7 cellular contexts compared by ENCODE assay signal in the genomic region with DNA sequence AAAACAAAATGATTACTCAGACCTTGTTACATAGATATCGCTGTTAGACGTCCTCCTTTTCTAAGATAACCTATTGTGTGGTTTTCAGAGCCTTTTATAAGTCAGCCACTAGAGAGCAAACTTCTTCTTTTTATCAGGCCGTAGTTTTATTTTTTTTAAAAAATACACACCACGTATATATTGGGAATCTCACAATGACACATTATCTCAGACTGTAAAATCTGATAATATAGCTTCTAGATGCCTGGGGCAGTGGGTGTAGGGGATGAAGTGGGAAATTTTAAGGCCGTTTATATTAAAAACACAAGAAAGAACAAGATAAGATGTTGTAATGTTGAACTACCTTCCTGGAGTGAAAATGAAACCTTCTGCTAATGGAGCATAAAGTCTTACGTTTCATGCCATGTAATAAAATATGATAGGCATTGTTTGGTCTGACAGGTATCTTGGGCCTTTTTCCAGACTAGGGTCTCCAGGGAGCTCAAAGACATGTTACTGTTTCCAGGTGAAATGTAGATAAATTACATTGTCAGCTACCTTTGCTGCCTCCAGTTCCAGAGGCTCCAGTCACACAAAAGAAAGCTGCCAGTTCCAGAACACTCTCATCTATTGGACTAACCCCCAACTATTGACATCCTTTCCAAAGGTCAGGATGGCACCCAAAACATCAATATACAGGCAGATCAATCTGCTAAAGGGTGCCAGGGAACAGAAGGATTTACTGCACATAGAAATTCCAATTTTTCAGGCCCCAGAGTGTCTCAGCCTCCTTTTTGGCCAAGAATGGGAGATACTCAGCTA.
DNase-seq lines count a peak whose midpoint lies in the region; ATAC-seq and TF ChIP-seq lines count a peak whose summit lies in the region.

No MANE protein-coding gene starts in this region.

- no peaks in the 10 kb centered on the region for H3K36me3 Mint-ChIP-seq in nephron (ENCODE audit: low read depth)

- H3K4me2 ChIP-seq in IMR-90 (ENCODE audit: low read depth, low read length), result peak overlapping the region; percentile 100

- H4K8ac ChIP-seq in IMR-90 (ENCODE audit: low read depth in 2 of 2, low read length in 2 of 2), result peak overlapping the region in 1 of 2 experiments; percentile 35; a peak in 1 of 4 replicates

- peaks cover 36% of the 10 kb centered on the region for H3K4me1 Mint-ChIP-seq in nephron

- no peaks in the 10 kb centered on the region for H3K27me3 Mint-ChIP-seq in nephron (ENCODE audit: low read depth)

- peak overlapping the region; percentile 78 for H2AFZ ChIP-seq in IMR-90 (replicated peaks; ENCODE audit: low read length, poor library complexity)

- H2BK120ac ChIP-seq in IMR-90 (ENCODE audit: low read depth, low read length), result no peak overlapping the region; the same call in 1 of the 2 replicates

- DNase-seq in GM03348 (ENCODE audit: low spot score) (peak; percentile 37), IMR-90 (peak; percentile 30), RWPE1 (ENCODE audit: low spot score) (no peak), activated gamma-delta T cell (lab: John Stamatoyannopoulos, UW) (no peak)

- no peak overlapping the region; the same call in 1 of the 2 replicates for H3K14ac ChIP-seq in IMR-90 (replicated peaks; ENCODE audit: low read depth, low read length)

- no peaks in the 10 kb centered on the region; the same call in 1 of the 2 replicates for H3K9me1 ChIP-seq in IMR-90 (ENCODE audit: insufficient read depth, low read length)

- H3K9me3 ChIP-seq in IMR-90 (ENCODE audit: control insufficient read depth, insufficient read depth, low read length) (no peaks in the 10 kb centered on the region), duodenal mucosa (ENCODE audit: control insufficient read depth in 1 of 2, low read length in 2 of 2) (no peaks in the 10 kb centered on the region)

- H2BK5ac ChIP-seq in IMR-90 (ENCODE audit: low read depth, low read length, poor library complexity, severe bottlenecking), result no peak overlapping the region

- no peaks in the 10 kb centered on the region for H3K9me3 Mint-ChIP-seq in nephron

- no peak overlapping the region for H2BK15ac ChIP-seq in IMR-90 (ENCODE audit: low read depth, low read length)

- H3K9ac ChIP-seq in IMR-90 (ENCODE audit: low read depth, low read length), result peak overlapping the region; percentile 50; the same call in 1 of the 2 replicates
- H3K9ac ChIP-seq in duodenal mucosa (ENCODE audit: low read depth in 1 of 2, low read length in 2 of 2), result peak overlapping the region; percentile 0 to 61

- in situ Hi-C loops in IMR-90 (cut with MboI; ENCODE audit: low sequenced_read_pairs), result no loop called here

- H3K27me3 ChIP-seq in IMR-90 (ENCODE audit: control insufficient read depth, insufficient read depth, low read length) (no peaks in the 10 kb centered on the region), duodenal mucosa (ENCODE audit: control insufficient read depth in 1 of 2, insufficient read depth in 2 of 2, low read length in 2 of 2) (no peaks in the 10 kb centered on the region)

- no peak overlapping the region for H2BK20ac ChIP-seq in IMR-90 (ENCODE audit: low read depth, low read length)

- H2AK9ac ChIP-seq in IMR-90 (replicated peaks; ENCODE audit: low read depth, low read length, poor library complexity), result no peak overlapping the region

- H3K27ac ChIP-seq in IMR-90 (ENCODE audit: insufficient read depth, low read length) (no peak overlapping the region), RWPE1 (no peak overlapping the region), duodenal mucosa (ENCODE audit: low read depth, low read length) (no peak overlapping the region)

- H3K4me1 ChIP-seq in IMR-90 (ENCODE audit: control insufficient read depth, insufficient read depth, low read length), result no peaks in the 10 kb centered on the region
- peaks cover 0 to 9% of the 10 kb centered on the region in 2 donors for H3K4me1 ChIP-seq in duodenal mucosa (ENCODE audit: control insufficient read depth in 1 of 2, insufficient read depth in 2 of 2, low read length in 2 of 2)

- H3K36me3 ChIP-seq in IMR-90 (ENCODE audit: control insufficient read depth, insufficient read depth, low read length) (no peaks in the 10 kb centered on the region), duodenal mucosa (ENCODE audit: control insufficient read depth in 1 of 2, insufficient read depth in 2 of 2, low read length in 2 of 2) (no peaks in the 10 kb centered on the region)

- POLR2A ChIA-PET in IMR-90 (lab: Charles Lee; ENCODE audit: unreplicated experiment), result no interaction called here
- POLR2A ChIA-PET in RWPE1 (lab: Yijun Ruan, JAX; ENCODE audit: low non-redundant PET), result no interaction called here

- peak; percentile 26; the same call in 1 of the 2 replicates for TF ChIP-seq RAD21 in IMR-90 (IDR thresholded peaks at IDR 0.05; ENCODE audit: low read length)

- intact Hi-C loops in IMR-90 (cut with micrococcal nuclease), result loop anchor here (2.0 to 10.0 kb wide), 2 partner anchors 953 to 1039 kb away; no protein-coding TSS in a partner anchor

- no TSS peak for BruUV-seq in IMR-90 (replicated peaks; lab: Mats Ljungman, UMichigan)

- no peaks in the 10 kb centered on the region for H4K20me1 ChIP-seq in IMR-90 (ENCODE audit: insufficient read depth, low read length)

- no peak overlapping the region for H4K91ac ChIP-seq in IMR-90 (ENCODE audit: insufficient read depth, low read depth, low read length)

- TF ChIP-seq CTCF in IMR-90 (conservative IDR thresholded peaks at IDR 0.05; ENCODE audit: low read depth, low read length) (peak; percentile 49), RWPE1 (conservative IDR thresholded peaks at IDR 0.05; ENCODE audit: low read depth) (peak; percentile 73), nephron (IDR thresholded peaks at IDR 0.05; ENCODE audit: unreplicated experiment in 3 of 3) (peak; percentile 31 to 54 (median 44))

- ATAC-seq in GM21447 (IDR thresholded peaks at IDR 0.05; ENCODE audit: unreplicated experiment) (peak; percentile 65), IMR-90 (ENCODE audit: low read depth) (peak; percentile 84)

- H2AK5ac ChIP-seq in IMR-90 (ENCODE audit: low read depth, low read length), result no peak overlapping the region

- peak overlapping the region; percentile 61 for H3K4me3 ChIP-seq in IMR-90 (ENCODE audit: insufficient read depth, low read depth, low read length)
- peak overlapping the region; percentile 64 for H3K4me3 ChIP-seq in duodenal mucosa (ENCODE audit: low read depth in 1 of 2, low read length in 2 of 2)

- no peak for TF ChIP-seq POLR2A in IMR-90 (IDR thresholded peaks at IDR 0.05; ENCODE audit: low read depth, low read length)

- H4K5ac ChIP-seq in IMR-90 (ENCODE audit: low read depth, low read length), result peak overlapping the region; percentile 69; the same call in 1 of the 2 replicates

- no peak overlapping the region for H3K23ac ChIP-seq in IMR-90 (ENCODE audit: low read depth, low read length)

- H3K79me1 ChIP-seq in IMR-90 (ENCODE audit: low read depth in 1 of 2, low read length in 2 of 2), result no peaks in the 10 kb centered on the region

- H3K56ac ChIP-seq in IMR-90 (ENCODE audit: extremely low read depth, insufficient read depth, low read length), result no peak overlapping the region

- CTCF ChIA-PET in IMR-90 (lab: Yijun Ruan, JAX), result interaction anchor here (0.6 to 2.3 kb wide), 5 partner anchors 9 to 1038 kb away, joined by 3 to 9 read pairs (median 3); no protein-coding TSS in a partner anchor
- CTCF ChIA-PET in RWPE1 (lab: Yijun Ruan, JAX), result interaction anchor here (0.6 to 1.4 kb wide), 9 partner anchors 12 to 1087 kb away, joined by 3 to 7 read pairs (median 4); no protein-coding TSS in a partner anchor

- peak overlapping the region; percentile 26 to 77 (median 74) for H3K4me3 Mint-ChIP-seq in nephron

- H3K27ac Mint-ChIP-seq in nephron, result peak overlapping the region; percentile 59 to 73 (median 71)

- WGBS in IMR-90 (ENCODE audit: extremely low coverage in 2 of 2, insufficient read length in 1 of 2), 2 experiments, result no CpG with 5 or more reads among the region's 6 CpGs

- dilution Hi-C loops in IMR-90 (cut with HindIII; ENCODE audit: low sequenced_read_pairs, unreplicated experiment), result no loop called here

- peak overlapping the region; percentile 81; the same call in 1 of the 2 replicates for H3K18ac ChIP-seq in IMR-90 (ENCODE audit: low read depth, low read length)

- H3K4ac ChIP-seq in IMR-90 (ENCODE audit: low read depth, low read length), result no peak overlapping the region

TF ChIP-seq in IMR-90, 13 proteins besides CTCF, POLR2A, EP300 and RAD21:
- no peak for TF ChIP-seq MAZ (IDR thresholded peaks at IDR 0.05; ENCODE audit: borderline replicate concordance, low read depth, low read length)
- TF ChIP-seq SMC3 (IDR thresholded peaks at IDR 0.05; ENCODE audit: low read depth, low read length), result peak; percentile 35; the same call in 1 of the 2 replicates
TF ChIP-seq in IMR-90: peak in this region for 1.

Comparison
In these comparisons a context has a peak if more than half of its experiments do, and no peak if none do; other contexts are left out.
1. DNase-seq: peak in GM03348 (single experiment) and IMR-90 (single experiment); none in RWPE1 (single experiment) and activated gamma-delta T cell (single experiment).
2. Peak in every context shown above with its lines, with median percentiles within 50 percentile points of each other: CTCF ChIP-seq.